ENCODE assay signal across 11 cellular contexts in genomic region chr18:69968073-69968472, GRCh38. TPM values are rescaled to one million over a fixed set of nuclear protein-coding genes. Genes with fewer than 3 reads are reported as not detected.
DNase-seq lines count a peak whose midpoint lies in the region; ATAC-seq lines count a peak whose summit lies in the region.
"Had no signal": no experiment of that assay in that cellular context is flagged by ENCODE, and none has a peak within 500 bp of the region (broad histone marks: within the 10 kb centered on the region; RNA-seq: fewer than 3 reads in every experiment).

No MANE protein-coding gene starts in this region.

- H3K27ac Mint-ChIP-seq in activated CD4-positive, alpha-beta T cell treated with anti-CD3 and anti-CD28 coated beads, Interleukin-2, amount 10 ng/mL, durations not matched to agents 24 days and 14 days = no peak overlapping the region

- H3K4me3 Mint-ChIP-seq in activated CD4-positive, alpha-beta T cell treated with anti-CD3 and anti-CD28 coated beads, Interleukin-2, amount 10 ng/mL, durations not matched to agents 24 days and 14 days = no peak overlapping the region
- H3K4me3 Mint-ChIP-seq: IgD-negative memory B cell had no signal

- ATAC-seq in HG02642 (IDR thresholded peaks at IDR 0.05; ENCODE audit: poor library complexity, unreplicated experiment) = peak; percentile 84

- in situ Hi-C loops in ACHN (cut with HindIII; ENCODE audit: low pct_ligation_motif_present, low pct_unique_long_range_greater_than_20kb, low sequenced_read_pairs) = no loop called here

- peaks cover 10% of the 10 kb centered on the region for H3K4me1 Mint-ChIP-seq in activated CD4-positive, alpha-beta T cell treated with anti-CD3 and anti-CD28 coated beads, Interleukin-2, amount 10 ng/mL, durations not matched to agents 24 days and 14 days

- peak; percentile 81 for DNase-seq in activated CD4-positive, alpha-beta T cell treated with anti-CD3 and anti-CD28 coated beads, Interleukin-2, amount 10 ng/mL, durations not matched to agents 24 days and 14 days
- DNase-seq in activated CD4-positive, alpha-beta T cell treated with anti-CD3 and anti-CD28 coated beads, Interleukin-2, amount 50 U/mL, for 48 hours = no peak
- peak; percentile 72 for DNase-seq in NCI-H510A (lab: John Stamatoyannopoulos, UW)
- DNase-seq in left kidney (ENCODE audit: low read depth, low spot score) = peak; percentile 27
- DNase-seq in RPMI8226 = no peak
- DNase-seq in ACHN = no peak
- DNase-seq in NCI-H1092 treated with DMSO at 0.1 percent for 48 hours (lab: John Stamatoyannopoulos, UW) = no peak
- DNase-seq: GOT3, islet precursor cell had no signal

- peaks cover 12% of the 10 kb centered on the region for H3K9me3 Mint-ChIP-seq in activated CD4-positive, alpha-beta T cell treated with anti-CD3 and anti-CD28 coated beads, Interleukin-2, amount 10 ng/mL, durations not matched to agents 24 days and 14 days

- peaks cover 11% of the 10 kb centered on the region for H3K36me3 Mint-ChIP-seq in activated CD4-positive, alpha-beta T cell treated with anti-CD3 and anti-CD28 coated beads, Interleukin-2, amount 10 ng/mL, durations not matched to agents 24 days and 14 days (ENCODE audit: low read depth)
- H3K36me3 Mint-ChIP-seq: IgD-negative memory B cell had no signal

- intact Hi-C loops in activated CD4-positive, alpha-beta T cell treated with anti-CD3 and anti-CD28 coated beads, Interleukin-2, amount 10 ng/mL, durations not matched to agents 24 days and 14 days (cut with micrococcal nuclease) = no loop called here

- no peaks in the 10 kb centered on the region for H3K27me3 Mint-ChIP-seq in activated CD4-positive, alpha-beta T cell treated with anti-CD3 and anti-CD28 coated beads, Interleukin-2, amount 10 ng/mL, durations not matched to agents 24 days and 14 days
- H3K27me3 Mint-ChIP-seq: IgD-negative memory B cell had no signal

RNA-seq across cellular contexts. Expression of gene CD226, which starts 20.4 kb away (rescaled TPM):
- total RNA-seq in activated CD4-positive, alpha-beta T cell treated with anti-CD3 and anti-CD28 coated beads, Interleukin-2, amount 10 ng/mL, durations not matched to agents 24 days and 14 days = 121 and 123 TPM in 2 replicates

Comparison
In these comparisons a context has a peak if more than half of its experiments do, and no peak if none do; other contexts are left out.
1. DNase-seq: peak in activated CD4-positive, alpha-beta T cell treated with anti-CD3 and anti-CD28 coated beads, Interleukin-2, amount 10 ng/mL, durations not matched to agents 24 days and 14 days (single experiment), NCI-H510A (single experiment) and left kidney (single experiment); none in activated CD4-positive, alpha-beta T cell treated with anti-CD3 and anti-CD28 coated beads, Interleukin-2, amount 50 U/mL, for 48 hours (0 of 2), RPMI8226 (single experiment), ACHN (single experiment) and NCI-H1092 treated with DMSO at 0.1 percent for 48 hours (single experiment).